ENCODE assay signal across 19 cellular contexts in genomic region chr10:22501412-22501811, GRCh38.
DNase-seq lines count a peak whose midpoint lies in the region; ATAC-seq, FAIRE-seq and TF ChIP-seq lines count a peak whose summit lies in the region.
"Had no signal": no experiment of that assay in that cellular context is flagged by ENCODE, and none has a peak within 500 bp of the region (broad histone marks: within the 10 kb centered on the region; RNA-seq: fewer than 3 reads in every experiment).

No MANE protein-coding gene starts in this region.

- no peaks in the 10 kb centered on the region for H3K27me3 ChIP-seq in Loucy (ENCODE audit: insufficient read depth, low read length, poor library complexity, severe bottlenecking)
- H3K27me3 ChIP-seq in Karpas-422 (ENCODE audit: low read length) = no peaks in the 10 kb centered on the region
- H3K27me3 ChIP-seq: BLaER1 treated with 17β-estradiol and CSF1 and Interleukin-3, amounts not matched to agents 10 nM and 100 nM had no signal

- H3K36me3 ChIP-seq in Loucy (ENCODE audit: insufficient read depth, low read length) (no peaks in the 10 kb centered on the region), Karpas-422 (ENCODE audit: insufficient read depth, low read length) (no peaks in the 10 kb centered on the region)
- H3K36me3 ChIP-seq: BLaER1 treated with 17β-estradiol and CSF1 and Interleukin-3, amounts not matched to agents 10 nM and 100 nM; HAP-1 had no signal

- H4K20me1 ChIP-seq in Loucy (ENCODE audit: insufficient read depth, low read length, poor library complexity, severe bottlenecking) (no peaks in the 10 kb centered on the region), Karpas-422 (ENCODE audit: insufficient read depth, low read depth, low read length) (no peaks in the 10 kb centered on the region)
- H4K20me1 ChIP-seq: BLaER1 treated with 17β-estradiol and CSF1 and Interleukin-3, amounts not matched to agents 10 nM and 100 nM had no signal

- H3K4me1 ChIP-seq in Loucy (ENCODE audit: insufficient read depth, low read length, poor library complexity, severe bottlenecking) (peaks cover 26% of the 10 kb centered on the region), Karpas-422 (ENCODE audit: low read length) (no peaks in the 10 kb centered on the region)

- TF ChIP-seq CTCF in Loucy (conservative IDR thresholded peaks at IDR 0.05; ENCODE audit: low read length) = no peak

- H3K79me2 ChIP-seq in Loucy (ENCODE audit: insufficient read depth, low read length) (no peaks in the 10 kb centered on the region), Karpas-422 (ENCODE audit: low read length) (no peaks in the 10 kb centered on the region)

- peaks cover 56 to 68% of the 10 kb centered on the region in 2 donors for H3K4me1 Mint-ChIP-seq in immature natural killer cell

- H2AFZ ChIP-seq in Loucy (ENCODE audit: low read length) = no peak overlapping the region
- no peak overlapping the region for H2AFZ ChIP-seq in Karpas-422 (ENCODE audit: low read length)

- peak; percentile 26 to 42 (median 34) for DNase-seq in immature natural killer cell
- DNase-seq in superior temporal gyrus (ENCODE audit: extremely low spot score) = peak; percentile 52
- DNase-seq in HTR-8/SVneo (ENCODE audit: insufficient read length, low spot score) = no peak
- DNase-seq in Karpas-422 = no peak
- no peak for DNase-seq in activated CD4-positive, alpha-beta T cell treated with anti-CD3 and anti-CD28 coated beads, Interleukin-2, amount 50 U/mL, for 1 hour
- no peak for DNase-seq in left ventricle myocardium superior
- DNase-seq: ACHN; CD4-positive, alpha-beta T cell; COR-L47; DMS153; DMS79 treated with DMSO at 0.1 percent for 48 hours; GF-D8 had no signal

- intact Hi-C loops in left ventricle myocardium superior (cut with micrococcal nuclease) = no loop called here

- H3K4me3 Mint-ChIP-seq in immature natural killer cell = peak overlapping the region in 4 of 5 donors; percentile 2 to 41 (median 22)
- H3K4me3 Mint-ChIP-seq: CD4-positive, alpha-beta T cell had no signal

- H3K9ac ChIP-seq in Loucy (ENCODE audit: low read depth, low read length, poor library complexity, severe bottlenecking) = no peak overlapping the region
- H3K9ac ChIP-seq in Karpas-422 (ENCODE audit: low read length) = no peak overlapping the region
- H3K9ac ChIP-seq: BLaER1 treated with 17β-estradiol and CSF1 and Interleukin-3, amounts not matched to agents 10 nM and 100 nM had no signal

- no peaks in the 10 kb centered on the region for H3K9me3 Mint-ChIP-seq in immature natural killer cell
- H3K9me3 Mint-ChIP-seq: CD4-positive, alpha-beta T cell had no signal

- H3K9me3 ChIP-seq in Loucy (ENCODE audit: insufficient read depth, low read depth, low read length) = no peaks in the 10 kb centered on the region
- no peaks in the 10 kb centered on the region for H3K9me3 ChIP-seq in Karpas-422 (ENCODE audit: low read length)
- H3K9me3 ChIP-seq: BLaER1 treated with 17β-estradiol and CSF1 and Interleukin-3, amounts not matched to agents 10 nM and 100 nM; HAP-1 had no signal

- H3K4me2 ChIP-seq in Loucy (ENCODE audit: low read depth, low read length, poor library complexity, severe bottlenecking) (peak overlapping the region; percentile 5), Karpas-422 (ENCODE audit: low read depth, low read length, poor library complexity, severe bottlenecking) (no peak overlapping the region)
- H3K4me2 ChIP-seq: BLaER1 treated with 17β-estradiol and CSF1 and Interleukin-3, amounts not matched to agents 10 nM and 100 nM had no signal

- peak overlapping the region in 2 of 6 donors; percentile 26 to 69 for H3K27ac Mint-ChIP-seq in immature natural killer cell
- H3K27ac Mint-ChIP-seq: CD4-positive, alpha-beta T cell had no signal

- FAIRE-seq in HTR-8/SVneo (lab: Jason Lieb, UNC) = no peak
- FAIRE-seq: D721Med, H1, HepG2 had no signal

- peaks cover 4 to 11% (median 4%) of the 10 kb centered on the region in 3 donors for H3K27me3 Mint-ChIP-seq in immature natural killer cell (ENCODE audit: low read depth in 3 of 3)

- H3K4me3 ChIP-seq in Loucy (ENCODE audit: low read length, poor library complexity, severe bottlenecking) = no peak overlapping the region
- H3K4me3 ChIP-seq in Karpas-422 (ENCODE audit: low read length) = no peak overlapping the region
- H3K4me3 ChIP-seq: BLaER1 treated with 17β-estradiol and CSF1 and Interleukin-3, amounts not matched to agents 10 nM and 100 nM; HAP-1 had no signal

- peaks cover 2% of the 10 kb centered on the region; the same call in 1 of the 2 replicates for H3F3A ChIP-seq in Loucy (ENCODE audit: low read depth)

- no peak for ATAC-seq in left ventricle myocardium superior
- ATAC-seq: HepG2 had no signal

- H3K9me2 ChIP-seq in Loucy (replicated peaks; ENCODE audit: low read depth, low read length) = no peaks in the 10 kb centered on the region
- H3K9me2 ChIP-seq in Karpas-422 (replicated peaks; ENCODE audit: insufficient read depth, low read length) = no peaks in the 10 kb centered on the region

- H3K27ac ChIP-seq in cingulate gyrus (ENCODE audit: low read depth, low read length) = peak overlapping the region; percentile 75
- no peak overlapping the region for H3K27ac ChIP-seq in Karpas-422 (ENCODE audit: low read length)
- H3K27ac ChIP-seq: BLaER1 treated with 17β-estradiol and CSF1 and Interleukin-3, amounts not matched to agents 10 nM and 100 nM had no signal

- H3K36me3 Mint-ChIP-seq in immature natural killer cell = no peaks in the 10 kb centered on the region

Comparison
In these comparisons a context has a peak if more than half of its experiments do, and no peak if none do; other contexts are left out.
1. DNase-seq: peak in immature natural killer cell (3 of 3) and superior temporal gyrus (single experiment); none in HTR-8/SVneo (single experiment), Karpas-422 (single experiment), activated CD4-positive, alpha-beta T cell treated with anti-CD3 and anti-CD28 coated beads, Interleukin-2, amount 50 U/mL, for 1 hour (single experiment) and left ventricle myocardium superior (single experiment).